12 cellular contexts compared by ENCODE assay signal in the genomic region with DNA sequence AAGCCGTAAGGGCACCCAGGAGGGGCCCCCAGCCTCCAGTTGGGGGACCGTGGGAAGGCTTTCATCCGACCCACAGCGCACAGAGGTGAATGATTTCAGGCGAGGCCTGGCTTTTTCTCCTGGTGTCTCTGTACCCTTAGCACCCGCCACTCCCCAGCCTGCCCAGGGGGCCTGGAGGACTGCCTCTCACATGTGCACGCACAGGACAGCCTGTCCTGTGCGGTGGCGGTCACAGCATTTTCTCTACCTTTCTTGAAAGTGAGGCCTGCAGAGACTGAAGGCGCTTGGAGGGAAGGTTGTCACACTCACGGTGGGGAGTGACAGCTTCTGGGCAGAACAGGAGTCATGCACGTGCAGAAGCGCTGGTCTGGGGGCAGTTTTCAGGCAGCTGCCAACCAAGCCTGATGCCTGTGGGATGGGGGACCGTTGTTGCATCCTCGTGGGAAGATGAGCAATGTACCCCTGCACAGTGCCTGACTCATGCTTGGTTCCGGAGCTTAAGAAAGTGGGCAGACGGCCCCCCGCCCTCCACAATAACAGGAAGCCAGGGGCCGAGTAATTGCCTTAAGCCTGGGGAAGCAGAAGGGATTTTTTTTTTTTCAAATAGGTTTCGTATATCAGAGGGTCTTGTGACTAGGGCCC.
A peak's percentile ranks its signal among the peaks of the same experiment; 100 is the strongest.
DNase-seq lines count a peak whose midpoint lies in the region; ATAC-seq and TF ChIP-seq lines count a peak whose summit lies in the region.
"Had no signal": no experiment of that assay in that cellular context is flagged by ENCODE, and none has a peak within 500 bp of the region (broad histone marks: within the 10 kb centered on the region; RNA-seq: fewer than 3 reads in every experiment).

No MANE protein-coding gene starts in this region.

- H3K4me3 ChIP-seq in cardiac muscle cell = no peak overlapping the region
- H3K4me3 ChIP-seq: skin epidermis had no signal

- DNase-seq in NOMO-1 treated with DMSO at 0.1 percent for 48 hours (lab: John Stamatoyannopoulos, UW; ENCODE audit: unreplicated experiment) (peak; percentile 5), NOMO-1 treated with dmso at 0.1 percent for 144 hours (lab: John Stamatoyannopoulos, UW; ENCODE audit: unreplicated experiment) (no peak), cardiac muscle cell (ENCODE audit: low read depth in 1 of 2, low spot score in 1 of 2) (peak in 1 of 2 donors; percentile 53), HEK293T (ENCODE audit: extremely low spot score) (no peak)
- no peak for DNase-seq in stimulated activated effector memory CD8-positive, alpha-beta T cell treated with anti-CD3 and anti-CD28 coated beads, Interleukin-12 subunit alpha, Interleukin-12 subunit beta, amount 100 ng/mL, for 72 hours (ENCODE audit: low spot score in 2 of 2)
- no peak for DNase-seq in stimulated activated CD4-positive, alpha-beta T cell treated with anti-CD3 and anti-CD28 coated beads, Interleukin-4, amount 100 ng/mL, for 4 hours
- DNase-seq: activated naive CD4-positive, alpha-beta T cell treated with Interleukin-2 at 50 U/mL for 16 hours; kidney; NCI-H446 had no signal

- CTCF ChIA-PET in HEK293T (lab: Yijun Ruan, JAX) = interaction anchor here (0.7 kb wide), 1 partner anchor 11 kb away, joined by 5 read pairs; no protein-coding TSS in a partner anchor

- no peak for TF ChIP-seq CTCF in cardiac muscle cell (IDR thresholded peaks at IDR 0.05; ENCODE audit: low read depth, low read length)

- H3K9me3 Mint-ChIP-seq in stimulated activated effector memory CD8-positive, alpha-beta T cell treated with anti-CD3 and anti-CD28 coated beads, Interleukin-12 subunit alpha, Interleukin-12 subunit beta, amount 100 ng/mL, for 72 hours = peaks cover 2% of the 10 kb centered on the region

- H3K27ac Mint-ChIP-seq in stimulated activated effector memory CD8-positive, alpha-beta T cell treated with anti-CD3 and anti-CD28 coated beads, Interleukin-12 subunit alpha, Interleukin-12 subunit beta, amount 100 ng/mL, for 72 hours = no peak overlapping the region

- no peaks in the 10 kb centered on the region for H3K27me3 ChIP-seq in cardiac muscle cell

- no peaks in the 10 kb centered on the region for H3K36me3 Mint-ChIP-seq in stimulated activated effector memory CD8-positive, alpha-beta T cell treated with anti-CD3 and anti-CD28 coated beads, Interleukin-12 subunit alpha, Interleukin-12 subunit beta, amount 100 ng/mL, for 72 hours

- ATAC-seq in SK-N-SH treated with all-trans-retinoic acid at 6 μM for 48 hours = peak; percentile 74
- ATAC-seq in stimulated activated effector memory CD8-positive, alpha-beta T cell treated with anti-CD3 and anti-CD28 coated beads, Interleukin-12 subunit alpha, Interleukin-12 subunit beta, amount 100 ng/mL, for 72 hours = peak; percentile 14
- no peak for ATAC-seq in GM21528 (IDR thresholded peaks at IDR 0.05; ENCODE audit: low FRiP score, unreplicated experiment)

- H3K4me3 Mint-ChIP-seq in stimulated activated effector memory CD8-positive, alpha-beta T cell treated with anti-CD3 and anti-CD28 coated beads, Interleukin-12 subunit alpha, Interleukin-12 subunit beta, amount 100 ng/mL, for 72 hours = no peak overlapping the region

- H3K4me1 ChIP-seq in cardiac muscle cell (ENCODE audit: low read depth) = peaks cover 30% of the 10 kb centered on the region

- peak overlapping the region; percentile 69 for H3K27ac ChIP-seq in cardiac muscle cell

- no peaks in the 10 kb centered on the region for H3K9me3 ChIP-seq in cardiac muscle cell (ENCODE audit: low read depth)

- POLR2A ChIA-PET in HEK293T (lab: Yijun Ruan, JAX) = interaction anchor here (1.0 kb wide), 1 partner anchor 39 kb away, joined by 3 read pairs; no protein-coding TSS in a partner anchor

- no peaks in the 10 kb centered on the region for H3K36me3 ChIP-seq in cardiac muscle cell

- no peaks in the 10 kb centered on the region for H3K4me1 Mint-ChIP-seq in stimulated activated effector memory CD8-positive, alpha-beta T cell treated with anti-CD3 and anti-CD28 coated beads, Interleukin-12 subunit alpha, Interleukin-12 subunit beta, amount 100 ng/mL, for 72 hours

TF ChIP-seq in SK-N-SH treated with all-trans-retinoic acid at 6 μM for 48 hours, 23 proteins besides CTCF, POLR2A, EP300 and RAD21:
- TF ChIP-seq SNAI2 (CRISPR knock-in tag; IDR thresholded peaks at IDR 0.05) (no peak), RARB (CRISPR knock-in tag; IDR thresholded peaks at IDR 0.05) (no peak), ZFP30 (CRISPR knock-in tag; IDR thresholded peaks at IDR 0.05) (no peak), GLIS3 (CRISPR knock-in tag; IDR thresholded peaks at IDR 0.05) (no peak), TOX (CRISPR knock-in tag; IDR thresholded peaks at IDR 0.05; ENCODE audit: borderline replicate concordance) (no peak), CSDC2 (CRISPR knock-in tag; IDR thresholded peaks at IDR 0.05) (no peak)
- TF ChIP-seq, protein P1, sequence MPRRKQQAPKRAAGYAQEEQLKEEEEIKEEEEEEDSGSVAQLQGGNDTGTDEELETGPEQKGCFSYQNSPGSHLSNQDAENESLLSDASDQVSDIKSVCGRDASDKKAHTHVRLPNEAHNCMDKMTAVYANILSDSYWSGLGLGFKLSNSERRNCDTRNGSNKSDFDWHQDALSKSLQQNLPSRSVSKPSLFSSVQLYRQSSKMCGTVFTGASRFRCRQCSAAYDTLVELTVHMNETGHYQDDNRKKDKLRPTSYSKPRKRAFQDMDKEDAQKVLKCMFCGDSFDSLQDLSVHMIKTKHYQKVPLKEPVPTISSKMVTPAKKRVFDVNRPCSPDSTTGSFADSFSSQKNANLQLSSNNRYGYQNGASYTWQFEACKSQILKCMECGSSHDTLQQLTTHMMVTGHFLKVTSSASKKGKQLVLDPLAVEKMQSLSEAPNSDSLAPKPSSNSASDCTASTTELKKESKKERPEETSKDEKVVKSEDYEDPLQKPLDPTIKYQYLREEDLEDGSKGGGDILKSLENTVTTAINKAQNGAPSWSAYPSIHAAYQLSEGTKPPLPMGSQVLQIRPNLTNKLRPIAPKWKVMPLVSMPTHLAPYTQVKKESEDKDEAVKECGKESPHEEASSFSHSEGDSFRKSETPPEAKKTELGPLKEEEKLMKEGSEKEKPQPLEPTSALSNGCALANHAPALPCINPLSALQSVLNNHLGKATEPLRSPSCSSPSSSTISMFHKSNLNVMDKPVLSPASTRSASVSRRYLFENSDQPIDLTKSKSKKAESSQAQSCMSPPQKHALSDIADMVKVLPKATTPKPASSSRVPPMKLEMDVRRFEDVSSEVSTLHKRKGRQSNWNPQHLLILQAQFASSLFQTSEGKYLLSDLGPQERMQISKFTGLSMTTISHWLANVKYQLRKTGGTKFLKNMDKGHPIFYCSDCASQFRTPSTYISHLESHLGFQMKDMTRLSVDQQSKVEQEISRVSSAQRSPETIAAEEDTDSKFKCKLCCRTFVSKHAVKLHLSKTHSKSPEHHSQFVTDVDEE (CRISPR knock-in tag; IDR thresholded peaks at IDR 0.05) = no peak
TF ChIP-seq in SK-N-SH treated with all-trans-retinoic acid at 6 μM for 48 hours: peak in this region for 0.

TF ChIP-seq in HEK293T, 16 proteins besides CTCF, POLR2A, EP300 and RAD21:
- TF ChIP-seq FOXK2 (IDR thresholded peaks at IDR 0.05) (no peak), BHLHE40 (IDR thresholded peaks at IDR 0.05; ENCODE audit: borderline replicate concordance) (no peak), CTBP1 (IDR thresholded peaks at IDR 0.05; ENCODE audit: borderline replicate concordance) (no peak), ELF4 (IDR thresholded peaks at IDR 0.05) (no peak)
- TF ChIP-seq, protein P2, sequence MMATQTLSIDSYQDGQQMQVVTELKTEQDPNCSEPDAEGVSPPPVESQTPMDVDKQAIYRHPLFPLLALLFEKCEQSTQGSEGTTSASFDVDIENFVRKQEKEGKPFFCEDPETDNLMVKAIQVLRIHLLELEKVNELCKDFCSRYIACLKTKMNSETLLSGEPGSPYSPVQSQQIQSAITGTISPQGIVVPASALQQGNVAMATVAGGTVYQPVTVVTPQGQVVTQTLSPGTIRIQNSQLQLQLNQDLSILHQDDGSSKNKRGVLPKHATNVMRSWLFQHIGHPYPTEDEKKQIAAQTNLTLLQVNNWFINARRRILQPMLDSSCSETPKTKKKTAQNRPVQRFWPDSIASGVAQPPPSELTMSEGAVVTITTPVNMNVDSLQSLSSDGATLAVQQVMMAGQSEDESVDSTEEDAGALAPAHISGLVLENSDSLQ (IDR thresholded peaks at IDR 0.05) = no peak
